11 cellular contexts compared by ENCODE assay signal in genomic region chr17:4332296-4332970, GRCh38. TPM values are rescaled to one million over a fixed set of nuclear protein-coding genes. Genes with fewer than 3 reads are reported as not detected.
A peak's percentile ranks its signal among the peaks of the same experiment; 100 is the strongest.
DNase-seq lines count a peak whose midpoint lies in the region; ATAC-seq, FAIRE-seq and TF ChIP-seq lines count a peak whose summit lies in the region.
"Had no signal": no experiment of that assay in that cellular context is flagged by ENCODE, and none has a peak within 500 bp of the region (broad histone marks: within the 10 kb centered on the region; RNA-seq: fewer than 3 reads in every experiment).

No MANE protein-coding gene starts in this region.

- no peak overlapping the region for H3K4me3 Mint-ChIP-seq in activated T-helper 2 cell treated with anti-CD3 and anti-CD28 coated beads, Interferon-gamma antibody, Interleukin-2, Interleukin-4, amounts not matched to agents 10 μg/mL and 5 μg/mL and 100 μg/mL, durations not matched to agents 14 hours and 24 hours and 36 hours (ENCODE audit: low read depth)
- H3K4me3 Mint-ChIP-seq: activated T-cell treated with anti-CD3 and anti-CD28 coated beads, Interleukin-2, amount 50 U/mL, for 4 hours had no signal

- ATAC-seq in GM18520 (IDR thresholded peaks at IDR 0.05; ENCODE audit: unreplicated experiment), result no peak
- ATAC-seq: activated T-cell treated with anti-CD3 and anti-CD28 coated beads, Interleukin-2, amount 50 U/mL, for 4 hours had no signal

- intact Hi-C loops in activated T-helper 2 cell treated with anti-CD3 and anti-CD28 coated beads, Interferon-gamma antibody, Interleukin-2, Interleukin-4, amounts not matched to agents 10 μg/mL and 5 μg/mL and 100 μg/mL, durations not matched to agents 14 hours and 24 hours and 36 hours (cut with micrococcal nuclease), result no loop called here

- H3K9me3 Mint-ChIP-seq in activated T-helper 2 cell treated with anti-CD3 and anti-CD28 coated beads, Interferon-gamma antibody, Interleukin-2, Interleukin-4, amounts not matched to agents 10 μg/mL and 5 μg/mL and 100 μg/mL, durations not matched to agents 14 hours and 24 hours and 36 hours, result no peaks in the 10 kb centered on the region
- H3K9me3 Mint-ChIP-seq: activated T-cell treated with anti-CD3 and anti-CD28 coated beads, Interleukin-2, amount 50 U/mL, for 4 hours had no signal

- DNase-seq in GM12892 (ENCODE audit: insufficient read length) (no peak), kidney tubule cell (ENCODE audit: low spot score) (peak; percentile 45), NCI-H1694 treated with DMSO at 0.1 percent for 48 hours (lab: John Stamatoyannopoulos, UW) (no peak), LoVo (ENCODE audit: low spot score) (no peak), 8988T (no peak)
- DNase-seq in activated T-helper 2 cell treated with anti-CD3 and anti-CD28 coated beads, Interferon-gamma antibody, Interleukin-2, Interleukin-4, amounts not matched to agents 10 μg/mL and 5 μg/mL and 100 μg/mL, durations not matched to agents 14 hours and 24 hours and 36 hours (ENCODE audit: low spot score), result no peak
- DNase-seq: activated T-cell treated with anti-CD3 and anti-CD28 coated beads, Interleukin-2, amount 50 U/mL, for 4 hours; NCI-H2171 had no signal

- H3K27me3 Mint-ChIP-seq in activated T-helper 2 cell treated with anti-CD3 and anti-CD28 coated beads, Interferon-gamma antibody, Interleukin-2, Interleukin-4, amounts not matched to agents 10 μg/mL and 5 μg/mL and 100 μg/mL, durations not matched to agents 14 hours and 24 hours and 36 hours (ENCODE audit: low read depth), result no peaks in the 10 kb centered on the region

- H3K27ac Mint-ChIP-seq in activated T-helper 2 cell treated with anti-CD3 and anti-CD28 coated beads, Interferon-gamma antibody, Interleukin-2, Interleukin-4, amounts not matched to agents 10 μg/mL and 5 μg/mL and 100 μg/mL, durations not matched to agents 14 hours and 24 hours and 36 hours, result peak overlapping the region; percentile 42

- no peak for TF ChIP-seq CTCF in 22Rv1 (IDR thresholded peaks at IDR 0.05)

- peak; percentile 33 for FAIRE-seq in GM12892 (lab: Jason Lieb, UNC)
- FAIRE-seq: D721Med had no signal

- H3K27ac ChIP-seq in 22Rv1, result 0 out of 2 replicates have a peak overlapping the region, but pooled peaks have one; percentile 7

- H3K4me1 Mint-ChIP-seq in activated T-helper 2 cell treated with anti-CD3 and anti-CD28 coated beads, Interferon-gamma antibody, Interleukin-2, Interleukin-4, amounts not matched to agents 10 μg/mL and 5 μg/mL and 100 μg/mL, durations not matched to agents 14 hours and 24 hours and 36 hours (ENCODE audit: low read depth), result peaks cover 40% of the 10 kb centered on the region

- no peak for TF ChIP-seq POLR2A in GM12892 (IDR thresholded peaks at IDR 0.05; ENCODE audit: low read depth, low read length)

- peaks cover 19% of the 10 kb centered on the region for H3K36me3 Mint-ChIP-seq in activated T-helper 2 cell treated with anti-CD3 and anti-CD28 coated beads, Interferon-gamma antibody, Interleukin-2, Interleukin-4, amounts not matched to agents 10 μg/mL and 5 μg/mL and 100 μg/mL, durations not matched to agents 14 hours and 24 hours and 36 hours (ENCODE audit: low read depth)

RNA-seq across cellular contexts. Expression of gene UBE2G1, which starts 34.0 kb away (rescaled TPM):
- polyA plus RNA-seq in GM12892 (2012; ENCODE audit: missing spikeins), result 39.7 TPM
- 74.1 and 74.5 TPM in 2 replicates for total RNA-seq in activated T-helper 2 cell treated with anti-CD3 and anti-CD28 coated beads, Interferon-gamma antibody, Interleukin-2, Interleukin-4, amounts not matched to agents 10 μg/mL and 5 μg/mL and 100 μg/mL, durations not matched to agents 14 hours and 24 hours and 36 hours
